8 cellular contexts compared by ENCODE assay signal in the genomic region with DNA sequence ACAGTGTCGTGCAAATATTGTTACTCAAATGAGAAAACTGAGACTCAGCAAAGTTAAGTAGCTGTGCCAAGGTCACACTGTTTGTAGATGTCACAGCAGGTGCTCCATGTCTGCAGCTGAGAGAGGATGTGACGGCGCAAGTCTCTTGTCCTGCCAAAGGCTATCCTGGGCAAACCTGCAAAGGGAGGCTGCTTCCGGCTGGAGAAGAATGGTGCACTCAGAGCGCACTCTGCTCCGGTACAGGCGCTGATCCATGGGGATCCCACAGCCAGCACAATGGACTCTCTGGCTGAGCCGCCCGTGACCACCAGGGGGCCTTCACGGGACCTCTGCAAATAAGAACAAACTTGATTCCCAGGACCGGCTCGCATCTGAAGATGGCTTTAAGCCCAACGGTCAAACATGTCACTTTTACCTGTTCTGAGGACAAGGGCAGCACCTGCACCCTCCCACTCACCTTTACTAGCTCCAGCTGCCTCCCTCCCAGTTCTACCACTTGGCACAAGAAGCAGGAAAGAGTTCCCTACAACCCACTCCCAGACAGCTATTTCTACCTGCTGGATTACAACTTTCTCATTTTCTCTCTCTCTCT. TPM values are rescaled to one million over a fixed set of nuclear protein-coding genes. Genes with fewer than 3 reads are reported as not detected.
DNase-seq lines count a peak whose midpoint lies in the region; ATAC-seq and TF ChIP-seq lines count a peak whose summit lies in the region.

No MANE protein-coding gene starts in this region.

- no peak overlapping the region for H3K27ac Mint-ChIP-seq in naive thymus-derived CD4-positive, alpha-beta T cell
- H3K27ac Mint-ChIP-seq in stimulated activated naive CD8-positive, alpha-beta T cell treated with anti-CD3 and anti-CD28 coated beads, Interleukin-15, amount 100 ng/mL, for 72 hours = no peak overlapping the region

- peak overlapping the region in 8 of 11 experiments; percentile 79 to 87 (median 85); a peak in 17 of 22 replicates for H3K27ac ChIP-seq in BLaER1 treated with 17β-estradiol and CSF1 and Interleukin-3, amounts not matched to agents 10 nM and 100 nM
- peak overlapping the region in 1 of 4 donors; percentile 2 for H3K27ac ChIP-seq in esophagus squamous epithelium
- H3K27ac ChIP-seq in naive thymus-derived CD4-positive, alpha-beta T cell (ENCODE audit: low read depth, low read length) = no peak overlapping the region

- 0 out of 20 replicates have a peak overlapping the region, but pooled peaks of 1 of the 10 experiments have one; percentile 4 for H3K4me3 ChIP-seq in BLaER1 treated with 17β-estradiol and CSF1 and Interleukin-3, amounts not matched to agents 10 nM and 100 nM
- H3K4me3 ChIP-seq in H7 (ENCODE audit: insufficient read depth, low read depth, low read length) (no peak overlapping the region), esophagus squamous epithelium (no peak overlapping the region)
- no peak overlapping the region for H3K4me3 ChIP-seq in naive thymus-derived CD4-positive, alpha-beta T cell (ENCODE audit: low read length)

- H3K4me1 ChIP-seq in BLaER1 treated with 17β-estradiol and CSF1 and Interleukin-3, amounts not matched to agents 10 nM and 100 nM = peaks cover 40 to 53% (median 49%) of the 10 kb centered on the region in 10 experiments
- H3K4me1 ChIP-seq in esophagus squamous epithelium = peaks cover 4 to 16% (median 8%) of the 10 kb centered on the region in 3 donors
- H3K4me1 ChIP-seq in naive thymus-derived CD4-positive, alpha-beta T cell (ENCODE audit: control insufficient read depth in 2 of 2, insufficient read depth in 2 of 2, low read length in 2 of 2) = no peaks in the 10 kb centered on the region

- DNase-seq in H7 (peak; percentile 84), NCI-H345 treated with DMSO at 0.1 percent for 48 hours (lab: John Stamatoyannopoulos, UW; ENCODE audit: unreplicated experiment) (peak; percentile 90), esophagus squamous epithelium (lab: John Stamatoyannopoulos, UW) (no peak)
- peak; percentile 44 for DNase-seq in activated CD8-positive, alpha-beta memory T cell treated with anti-CD3 and anti-CD28 coated beads, Interleukin-2, amount 50 U/mL, for 4 hours
- DNase-seq in naive thymus-derived CD4-positive, alpha-beta T cell = peak in 3 of 9 donors; percentile 14 to 22 (median 19)
- DNase-seq in stimulated activated naive CD8-positive, alpha-beta T cell treated with anti-CD3 and anti-CD28 coated beads, Interleukin-15, amount 100 ng/mL, for 72 hours = peak; percentile 26 to 28

- peaks cover 3 to 26% (median 13%) of the 10 kb centered on the region in 11 experiments; a peak in 15 of 22 replicates for H3K9me3 ChIP-seq in BLaER1 treated with 17β-estradiol and CSF1 and Interleukin-3, amounts not matched to agents 10 nM and 100 nM (replicated peaks in 1 of 11)
- no peaks in the 10 kb centered on the region for H3K9me3 ChIP-seq in esophagus squamous epithelium
- H3K9me3 ChIP-seq in naive thymus-derived CD4-positive, alpha-beta T cell (ENCODE audit: control insufficient read depth in 2 of 3, low read length in 3 of 3) = no peaks in the 10 kb centered on the region

- H3K27me3 Mint-ChIP-seq in naive thymus-derived CD4-positive, alpha-beta T cell = peaks cover 0 to 37% (median 0%) of the 10 kb centered on the region in 5 donors
- peaks cover 15% of the 10 kb centered on the region for H3K27me3 Mint-ChIP-seq in stimulated activated naive CD8-positive, alpha-beta T cell treated with anti-CD3 and anti-CD28 coated beads, Interleukin-15, amount 100 ng/mL, for 72 hours

- TF ChIP-seq POLR2A in esophagus squamous epithelium (IDR thresholded peaks at IDR 0.05) = no peak

- H3K9ac ChIP-seq in BLaER1 treated with 17β-estradiol and CSF1 and Interleukin-3, amounts not matched to agents 10 nM and 100 nM = peak overlapping the region in 2 of 11 experiments; percentile 66 to 71; a peak in 6 of 22 replicates

- no peak overlapping the region for H3K4me3 Mint-ChIP-seq in naive thymus-derived CD4-positive, alpha-beta T cell
- H3K4me3 Mint-ChIP-seq in stimulated activated naive CD8-positive, alpha-beta T cell treated with anti-CD3 and anti-CD28 coated beads, Interleukin-15, amount 100 ng/mL, for 72 hours = no peak overlapping the region

- H4K20me1 ChIP-seq in BLaER1 treated with 17β-estradiol and CSF1 and Interleukin-3, amounts not matched to agents 10 nM and 100 nM = no peaks in the 10 kb centered on the region; a peak in 1 of 22 replicates

- peak; percentile 61 for ATAC-seq in naive thymus-derived CD4-positive, alpha-beta T cell
- ATAC-seq in stimulated activated naive CD8-positive, alpha-beta T cell treated with anti-CD3 and anti-CD28 coated beads, Interleukin-15, amount 100 ng/mL, for 72 hours = peak; percentile 56
- no peak for ATAC-seq in HG02571 (IDR thresholded peaks at IDR 0.05; ENCODE audit: unreplicated experiment)

- no peaks in the 10 kb centered on the region for H3K36me3 Mint-ChIP-seq in naive thymus-derived CD4-positive, alpha-beta T cell

- 25% methylated on average over 6 to 7 of the region's 13 CpGs for WGBS in esophagus squamous epithelium, 2 donors

- intact Hi-C loops in esophagus squamous epithelium (cut with DNase I) = loop anchor here (10.0 kb wide), 2 partner anchors 145 to 185 kb away; partner anchors contain the start of gene TRAF5
- intact Hi-C loops in naive thymus-derived CD4-positive, alpha-beta T cell (cut with micrococcal nuclease) = no loop called here

- peaks cover 0 to 6% (median 0%) of the 10 kb centered on the region in 7 donors for H3K4me1 Mint-ChIP-seq in naive thymus-derived CD4-positive, alpha-beta T cell
- H3K4me1 Mint-ChIP-seq in stimulated activated naive CD8-positive, alpha-beta T cell treated with anti-CD3 and anti-CD28 coated beads, Interleukin-15, amount 100 ng/mL, for 72 hours = no peaks in the 10 kb centered on the region

- CTCF ChIA-PET in naive thymus-derived CD4-positive, alpha-beta T cell (lab: Charles Lee) = interaction anchor here (0.9 to 1.4 kb wide), 4 partner anchors 8 to 157 kb away, joined by 3 to 4 read pairs (median 3); no protein-coding TSS in a partner anchor

- TF ChIP-seq CTCF in esophagus squamous epithelium (IDR thresholded peaks at IDR 0.05) = peak; percentile 32 to 81 (median 76)

- peak overlapping the region; percentile 53 to 82 (median 68) for H3K4me2 ChIP-seq in BLaER1 treated with 17β-estradiol and CSF1 and Interleukin-3, amounts not matched to agents 10 nM and 100 nM

- H3K27me3 ChIP-seq in BLaER1 treated with 17β-estradiol and CSF1 and Interleukin-3, amounts not matched to agents 10 nM and 100 nM = no peaks in the 10 kb centered on the region
- H3K27me3 ChIP-seq in H7 (ENCODE audit: control insufficient read depth, insufficient read depth, low read length) (no peaks in the 10 kb centered on the region), esophagus squamous epithelium (peaks cover 0 to 15% (median 0%) of the 10 kb centered on the region in 4 donors)
- no peaks in the 10 kb centered on the region for H3K27me3 ChIP-seq in naive thymus-derived CD4-positive, alpha-beta T cell (ENCODE audit: control insufficient read depth in 2 of 2, insufficient read depth in 2 of 2, low read length in 2 of 2)

- POLR2A ChIA-PET in naive thymus-derived CD4-positive, alpha-beta T cell (lab: Charles Lee) = no interaction called here

- no peaks in the 10 kb centered on the region for H3K36me3 ChIP-seq in BLaER1 treated with 17β-estradiol and CSF1 and Interleukin-3, amounts not matched to agents 10 nM and 100 nM
- H3K36me3 ChIP-seq in H7 (replicated peaks; ENCODE audit: control insufficient read depth, insufficient read depth, low read length) (no peaks in the 10 kb centered on the region), esophagus squamous epithelium (no peaks in the 10 kb centered on the region)
- no peaks in the 10 kb centered on the region for H3K36me3 ChIP-seq in naive thymus-derived CD4-positive, alpha-beta T cell (ENCODE audit: control insufficient read depth in 2 of 3, insufficient read depth in 3 of 3, low read length in 3 of 3)

- H3K9me3 Mint-ChIP-seq in naive thymus-derived CD4-positive, alpha-beta T cell = no peaks in the 10 kb centered on the region
- H3K9me3 Mint-ChIP-seq in stimulated activated naive CD8-positive, alpha-beta T cell treated with anti-CD3 and anti-CD28 coated beads, Interleukin-15, amount 100 ng/mL, for 72 hours = no peaks in the 10 kb centered on the region

RNA-seq across cellular contexts. Expression of gene RD3, which starts 21.9 kb away (rescaled TPM):
- 0.11 TPM in 1 of 2 replicates, not detected in the other for total RNA-seq in H7 (2014; rRNA removed; shearing (Covaris generic))
- total RNA-seq in esophagus squamous epithelium = under 1 TPM in 3 of 4 donors, not detected in 1; 0.09 to 0.57 (median 0.35) TPM
- not detected for total RNA-seq in naive thymus-derived CD4-positive, alpha-beta T cell
- polyA plus RNA-seq in naive thymus-derived CD4-positive, alpha-beta T cell = not detected
